Comparison of ENCODE assay signal across 23 cellular contexts in genomic region chr6:94622784-94623183, GRCh38.
DNase-seq lines count a peak whose midpoint lies in the region; ATAC-seq, FAIRE-seq and TF ChIP-seq lines count a peak whose summit lies in the region.
"Had no signal": no experiment of that assay in that cellular context is flagged by ENCODE, and none has a peak within 500 bp of the region (broad histone marks: within the 10 kb centered on the region; RNA-seq: fewer than 3 reads in every experiment).

No MANE protein-coding gene starts in this region.

- no peak overlapping the region for H3K27ac ChIP-seq in HepG2 (ENCODE audit: extremely low read length, insufficient read depth, low read length)
- no peak overlapping the region for H3K27ac ChIP-seq in right lobe of liver
- no peak overlapping the region for H3K27ac ChIP-seq in IMR-90 (ENCODE audit: insufficient read depth, low read length)
- no peak overlapping the region for H3K27ac ChIP-seq in H1 (ENCODE audit: low read depth, low read length)
- no peak overlapping the region for H3K27ac ChIP-seq in mesenchymal stem cell (ENCODE audit: low read length, poor library complexity, severe bottlenecking)
- H3K27ac ChIP-seq: 22Rv1, BLaER1 had no signal

- H2BK12ac ChIP-seq in H1 (ENCODE audit: low read depth, low read length) (no peak overlapping the region), mesenchymal stem cell (ENCODE audit: low read length in 2 of 2) (no peak overlapping the region)

- in situ Hi-C loops in HepG2 (cut with HindIII; ENCODE audit: extremely low pct_ligation_motif_present, low pct_unique_long_range_greater_than_20kb) = no loop called here
- in situ Hi-C loops in IMR-90 (cut with MboI; ENCODE audit: low sequenced_read_pairs) = no loop called here

- H4K91ac ChIP-seq in IMR-90 (ENCODE audit: insufficient read depth, low read depth, low read length) = no peak overlapping the region
- H4K91ac ChIP-seq in H1 (replicated peaks; ENCODE audit: insufficient read length, low read length) = no peak overlapping the region
- H4K91ac ChIP-seq in mesenchymal stem cell (ENCODE audit: low read length) = no peak overlapping the region

- FAIRE-seq in HepG2 (lab: Jason Lieb, UNC) (no peak), H1 (lab: Jason Lieb, UNC) (no peak)
- FAIRE-seq: GM12878, GM12892, GM18507 had no signal

- no peak overlapping the region for H2AK9ac ChIP-seq in IMR-90 (replicated peaks; ENCODE audit: low read depth, low read length, poor library complexity)

- H2BK5ac ChIP-seq in IMR-90 (ENCODE audit: low read depth, low read length, poor library complexity, severe bottlenecking) (no peak overlapping the region), H1 (ENCODE audit: low read depth, low read length) (no peak overlapping the region), mesenchymal stem cell (ENCODE audit: low read depth, low read length, poor library complexity, severe bottlenecking) (no peak overlapping the region)

- H2AK5ac ChIP-seq in IMR-90 (ENCODE audit: low read depth, low read length) (no peak overlapping the region), H1 (ENCODE audit: low read depth, low read length) (no peak overlapping the region), mesenchymal stem cell (ENCODE audit: low read length, severe bottlenecking) (no peak overlapping the region)

- TF ChIP-seq POLR2A in HepG2 (IDR thresholded peaks at IDR 0.05; ENCODE audit: insufficient read depth in 1 of 2, low read depth in 2 of 2, low read length in 2 of 2) (no peak), right lobe of liver (IDR thresholded peaks at IDR 0.05) (no peak), IMR-90 (IDR thresholded peaks at IDR 0.05; ENCODE audit: low read depth, low read length) (no peak), H1 (IDR thresholded peaks at IDR 0.05; ENCODE audit: control extremely low read depth in 1 of 2, low read depth in 2 of 2, low read length in 2 of 2) (no peak)

- H2BK15ac ChIP-seq in IMR-90 (ENCODE audit: low read depth, low read length) (no peak overlapping the region), H1 (ENCODE audit: low read length) (no peak overlapping the region), mesenchymal stem cell (ENCODE audit: low read depth, poor library complexity, severe bottlenecking) (no peak overlapping the region)

- intact Hi-C loops in HepG2 (cut with micrococcal nuclease; ENCODE audit: unreplicated experiment) (no loop called here), right lobe of liver (cut with DNase I) (no loop called here), IMR-90 (cut with micrococcal nuclease) (no loop called here)

- no peak overlapping the region for H2AFZ ChIP-seq in HepG2 (ENCODE audit: low read length)
- no peak overlapping the region for H2AFZ ChIP-seq in IMR-90 (replicated peaks; ENCODE audit: low read length, poor library complexity)
- no peak overlapping the region for H2AFZ ChIP-seq in H1 (ENCODE audit: low read length)
- H2AFZ ChIP-seq in mesenchymal stem cell (ENCODE audit: low read depth, low read length) = no peak overlapping the region

- H4K5ac ChIP-seq in IMR-90 (ENCODE audit: low read depth, low read length) (no peak overlapping the region), H1 (ENCODE audit: insufficient read length, low read depth, low read length) (no peak overlapping the region)

- TF ChIP-seq RAD21 in HepG2 (CRISPR knock-in tag; IDR thresholded peaks at IDR 0.05) = no peak
- TF ChIP-seq RAD21 in IMR-90 (IDR thresholded peaks at IDR 0.05; ENCODE audit: low read length) = no peak
- TF ChIP-seq RAD21 in H1 (IDR thresholded peaks at IDR 0.05 in 1 of 2, conservative IDR thresholded peaks at IDR 0.05 in 1 of 2; ENCODE audit: low read depth in 2 of 2, low read length in 2 of 2) = no peak

- H4K8ac ChIP-seq in IMR-90 (ENCODE audit: low read depth in 2 of 2, low read length in 2 of 2) = no peak overlapping the region
- H4K8ac ChIP-seq in H1 (ENCODE audit: extremely low read depth, insufficient read depth, low read length) = no peak overlapping the region
- H4K8ac ChIP-seq in mesenchymal stem cell (ENCODE audit: low read length) = no peak overlapping the region

- H3K27me3 ChIP-seq in HepG2 (ENCODE audit: control insufficient read depth in 1 of 2, insufficient read depth in 2 of 2, low read length in 2 of 2) = no peaks in the 10 kb centered on the region
- no peaks in the 10 kb centered on the region for H3K27me3 ChIP-seq in right lobe of liver
- no peaks in the 10 kb centered on the region for H3K27me3 ChIP-seq in IMR-90 (ENCODE audit: control insufficient read depth, insufficient read depth, low read length)
- H3K27me3 ChIP-seq in H1 (replicated peaks in 1 of 4; ENCODE audit: control insufficient read depth in 3 of 4, extremely low read depth in 1 of 4, insufficient read depth in 3 of 4, low read length in 3 of 4) = no peaks in the 10 kb centered on the region
- no peaks in the 10 kb centered on the region for H3K27me3 ChIP-seq in mesenchymal stem cell (ENCODE audit: control insufficient read depth in 1 of 2, insufficient read depth in 1 of 2, low read length in 2 of 2)
- H3K27me3 ChIP-seq: BE2C, BLaER1 had no signal

- BruUV-seq in HepG2 (replicated peaks; lab: Mats Ljungman, UMichigan) (no TSS peak), IMR-90 (replicated peaks; lab: Mats Ljungman, UMichigan) (no TSS peak)

- H3K4me3 ChIP-seq in HepG2 (replicated peaks in 1 of 3; ENCODE audit: insufficient read depth in 1 of 3, low read depth in 2 of 3, low read length in 3 of 3) (no peak overlapping the region), right lobe of liver (no peak overlapping the region), IMR-90 (ENCODE audit: insufficient read depth, low read depth, low read length) (no peak overlapping the region), H1 (ENCODE audit: extremely low read depth in 1 of 4, insufficient read depth in 2 of 4, low read depth in 3 of 4, low read length in 4 of 4) (no peak overlapping the region), mesenchymal stem cell (ENCODE audit: insufficient read depth in 1 of 2, low read depth in 1 of 2, low read length in 2 of 2) (no peak overlapping the region)
- H3K4me3 ChIP-seq: BLaER1, GM12878 had no signal

- H2BK120ac ChIP-seq in IMR-90 (ENCODE audit: low read depth, low read length) (no peak overlapping the region), H1 (replicated peaks; ENCODE audit: low read depth, low read length) (no peak overlapping the region), mesenchymal stem cell (ENCODE audit: low read depth, low read length) (no peak overlapping the region)

- no peaks in the 10 kb centered on the region for H4K20me1 ChIP-seq in HepG2 (ENCODE audit: insufficient read depth, low read length)
- H4K20me1 ChIP-seq in IMR-90 (ENCODE audit: insufficient read depth, low read length) = no peaks in the 10 kb centered on the region
- no peaks in the 10 kb centered on the region for H4K20me1 ChIP-seq in H1 (replicated peaks in 1 of 2; ENCODE audit: control insufficient read depth in 1 of 2, insufficient read depth in 2 of 2, low read length in 2 of 2)
- H4K20me1 ChIP-seq: BLaER1 had no signal

- H3K14ac ChIP-seq in IMR-90 (replicated peaks; ENCODE audit: low read depth, low read length) = no peak overlapping the region
- H3K14ac ChIP-seq in H1 (ENCODE audit: insufficient read length) = no peak overlapping the region
- no peak overlapping the region for H3K14ac ChIP-seq in mesenchymal stem cell (ENCODE audit: low read length in 2 of 2)

- CTCF ChIA-PET in HepG2 (lab: Yijun Ruan, JAX; ENCODE audit: low intra/inter-chr PET ratio, low total read pairs) (no interaction called here), IMR-90 (lab: Yijun Ruan, JAX) (no interaction called here), H1 (lab: Charles Lee; ENCODE audit: partially characterized antibody) (interaction anchor here (1.1 kb wide), 1 partner anchor 11 kb away, joined by 3 read pairs; no protein-coding TSS in a partner anchor)

- TF ChIP-seq CTCF in HepG2 (CRISPR knock-in tag; IDR thresholded peaks at IDR 0.05) = no peak
- TF ChIP-seq CTCF in right lobe of liver (IDR thresholded peaks at IDR 0.05) = no peak
- TF ChIP-seq CTCF in IMR-90 (conservative IDR thresholded peaks at IDR 0.05; ENCODE audit: low read depth, low read length) = no peak
- no peak for TF ChIP-seq CTCF in H1 (IDR thresholded peaks at IDR 0.05; ENCODE audit: control extremely low read depth in 1 of 3, insufficient read depth in 1 of 3, low read depth in 1 of 3, low read length in 3 of 3)

- no peak overlapping the region for H3K18ac ChIP-seq in IMR-90 (ENCODE audit: low read depth, low read length)
- no peak overlapping the region for H3K18ac ChIP-seq in H1 (ENCODE audit: extremely low read depth, low read length)
- H3K18ac ChIP-seq in mesenchymal stem cell (ENCODE audit: low read depth in 1 of 2, low read length in 2 of 2) = no peak overlapping the region

- H3K4me2 ChIP-seq in HepG2 (ENCODE audit: low read depth, low read length) (no peak overlapping the region), IMR-90 (ENCODE audit: low read depth, low read length) (no peak overlapping the region), H1 (ENCODE audit: insufficient read depth in 1 of 2, low read depth in 2 of 2, low read length in 2 of 2) (no peak overlapping the region), mesenchymal stem cell (ENCODE audit: low read length, poor library complexity, severe bottlenecking) (no peak overlapping the region)
- H3K4me2 ChIP-seq: BLaER1 had no signal

- H3K4ac ChIP-seq in IMR-90 (ENCODE audit: low read depth, low read length) = no peak overlapping the region
- H3K4ac ChIP-seq in H1 (replicated peaks; ENCODE audit: insufficient read length, low read depth, low read length) = no peak overlapping the region
- no peak overlapping the region for H3K4ac ChIP-seq in mesenchymal stem cell (ENCODE audit: low read depth in 1 of 2, low read length in 2 of 2)

- H3K36me3 ChIP-seq in HepG2 (replicated peaks in 1 of 2; ENCODE audit: control insufficient read depth in 1 of 2, insufficient read depth in 2 of 2, low read length in 2 of 2) = no peaks in the 10 kb centered on the region
- no peaks in the 10 kb centered on the region for H3K36me3 ChIP-seq in right lobe of liver
- H3K36me3 ChIP-seq in IMR-90 (ENCODE audit: control insufficient read depth, insufficient read depth, low read length) = no peaks in the 10 kb centered on the region
- H3K36me3 ChIP-seq in H1 (ENCODE audit: control insufficient read depth in 2 of 4, insufficient read depth in 4 of 4, low read length in 3 of 4) = no peaks in the 10 kb centered on the region
- no peaks in the 10 kb centered on the region for H3K36me3 ChIP-seq in mesenchymal stem cell (ENCODE audit: control insufficient read depth in 1 of 2, insufficient read depth in 2 of 2, low read depth in 1 of 2, low read length in 2 of 2)
- H3K36me3 ChIP-seq: BE2C, BLaER1 had no signal

- DNase-seq in HepG2 (ENCODE audit: low spot score) (no peak), right lobe of liver (no peak), IMR-90 (no peak), H1 (ENCODE audit: low read depth in 1 of 2, low spot score in 2 of 2) (no peak), NCI-H1930 (lab: John Stamatoyannopoulos, UW) (no peak), mesenchymal stem cell (no peak)
- DNase-seq: ACHN; BE2C; CD4-positive, alpha-beta memory T cell; CD4-positive, CD25-positive, alpha-beta regulatory T cell; CD8-positive, alpha-beta memory T cell; COR-L47; DMS153; DMS53; DMS79; DND-41; EL; GDM1 had no signal

- H3K56ac ChIP-seq in IMR-90 (ENCODE audit: extremely low read depth, insufficient read depth, low read length) = no peak overlapping the region
- no peak overlapping the region for H3K56ac ChIP-seq in H1 (replicated peaks; ENCODE audit: insufficient read length, low read depth, low read length)

- H3K9me3 ChIP-seq in HepG2 (ENCODE audit: low read length) (no peaks in the 10 kb centered on the region), right lobe of liver (no peaks in the 10 kb centered on the region), IMR-90 (ENCODE audit: control insufficient read depth, insufficient read depth, low read length) (no peaks in the 10 kb centered on the region), H1 (ENCODE audit: insufficient read depth in 2 of 2, low read depth in 1 of 2, low read length in 1 of 2) (no peaks in the 10 kb centered on the region), mesenchymal stem cell (ENCODE audit: control insufficient read depth, low read length) (no peaks in the 10 kb centered on the region)
- H3K9me3 ChIP-seq: BE2C, BLaER1 had no signal

- H3K9ac ChIP-seq in HepG2 (ENCODE audit: insufficient read depth, low read depth, low read length) (no peak overlapping the region), IMR-90 (ENCODE audit: low read depth, low read length) (no peak overlapping the region), H1 (replicated peaks in 1 of 4; ENCODE audit: extremely low read depth in 1 of 4, low read depth in 3 of 4, low read length in 3 of 4) (no peak overlapping the region), mesenchymal stem cell (ENCODE audit: low read length) (no peak overlapping the region)
- H3K9ac ChIP-seq: BLaER1 had no signal

- POLR2A ChIA-PET in HepG2 (lab: Yijun Ruan, JAX) (no interaction called here), IMR-90 (lab: Charles Lee; ENCODE audit: unreplicated experiment) (no interaction called here), H1 (lab: Charles Lee; ENCODE audit: partially characterized antibody) (no interaction called here)

- dilution Hi-C loops in IMR-90 (cut with HindIII; ENCODE audit: low sequenced_read_pairs, unreplicated experiment) = no loop called here

- H2BK20ac ChIP-seq in IMR-90 (ENCODE audit: low read depth, low read length) (no peak overlapping the region), H1 (ENCODE audit: low read length) (no peak overlapping the region)

- no peak overlapping the region for H3K23ac ChIP-seq in IMR-90 (ENCODE audit: low read depth, low read length)
- H3K23ac ChIP-seq in H1 (ENCODE audit: insufficient read length) = no peak overlapping the region
- no peak overlapping the region for H3K23ac ChIP-seq in mesenchymal stem cell (ENCODE audit: low read length in 2 of 2)

- H3K4me1 ChIP-seq in HepG2 (ENCODE audit: insufficient read depth, low read length) (no peaks in the 10 kb centered on the region), right lobe of liver (no peaks in the 10 kb centered on the region), IMR-90 (ENCODE audit: control insufficient read depth, insufficient read depth, low read length) (no peaks in the 10 kb centered on the region), H1 (replicated peaks in 1 of 4; ENCODE audit: control insufficient read depth in 3 of 4, insufficient read depth in 4 of 4, low read length in 3 of 4) (no peaks in the 10 kb centered on the region), mesenchymal stem cell (ENCODE audit: control insufficient read depth, insufficient read depth, low read depth, low read length) (no peaks in the 10 kb centered on the region)
- H3K4me1 ChIP-seq: BE2C, BLaER1 had no signal

- H3K79me1 ChIP-seq in IMR-90 (ENCODE audit: low read depth in 1 of 2, low read length in 2 of 2) (no peaks in the 10 kb centered on the region), H1 (ENCODE audit: low read depth, low read length) (no peaks in the 10 kb centered on the region), mesenchymal stem cell (replicated peaks; ENCODE audit: low read length, poor library complexity, severe bottlenecking) (no peaks in the 10 kb centered on the region)

- ATAC-seq in HepG2 = no peak
- no peak for ATAC-seq in right lobe of liver
- no peak for ATAC-seq in IMR-90 (ENCODE audit: low read depth)
- ATAC-seq: GM12878 had no signal

- TF ChIP-seq EP300 in HepG2 (IDR thresholded peaks at IDR 0.05; ENCODE audit: low read depth in 2 of 2, low read length in 2 of 2) (no peak), HepG2 (CRISPR knock-in tag; IDR thresholded peaks at IDR 0.05; ENCODE audit: borderline replicate concordance) (no peak), H1 (IDR thresholded peaks at IDR 0.05; ENCODE audit: borderline replicate concordance in 1 of 2, low read depth in 2 of 2, low read length in 2 of 2) (no peak)

- H3K79me2 ChIP-seq in HepG2 (ENCODE audit: insufficient read depth, low read length) (no peaks in the 10 kb centered on the region), H1 (ENCODE audit: control insufficient read depth in 1 of 2, insufficient read depth in 2 of 2, low read length in 2 of 2) (no peaks in the 10 kb centered on the region)

- H3K23me2 ChIP-seq in H1 (ENCODE audit: low read depth, low read length) = no peaks in the 10 kb centered on the region

- H3K9me1 ChIP-seq in IMR-90 (ENCODE audit: insufficient read depth, low read length) = no peaks in the 10 kb centered on the region

Comparison
In these comparisons a context has a peak if more than half of its experiments do, and no peak if none do; other contexts are left out.
1. Of the 41 proteins assayed by ChIP-seq in both HepG2 and H1: peak only in HepG2: none; only in H1: none; in both: MAFK; in neither: 40.